29 cellular contexts compared by ENCODE assay signal in genomic region chr2:9885036-9885684, GRCh38. TPM values are rescaled to one million over a fixed set of nuclear protein-coding genes. Genes with fewer than 3 reads are reported as not detected.
DNase-seq lines count a peak whose midpoint lies in the region; ATAC-seq, FAIRE-seq and TF ChIP-seq lines count a peak whose summit lies in the region.
"Had no signal": no experiment of that assay in that cellular context is flagged by ENCODE, and none has a peak within 500 bp of the region (broad histone marks: within the 10 kb centered on the region; RNA-seq: fewer than 3 reads in every experiment).

No MANE protein-coding gene starts in this region.

- peaks cover 0 to 19% (median 11%) of the 10 kb centered on the region in 8 donors for H3K9me3 Mint-ChIP-seq in CD4-positive, alpha-beta memory T cell

- H3K4me3 ChIP-seq in HepG2 (replicated peaks in 1 of 3; ENCODE audit: insufficient read depth in 1 of 3, low read depth in 2 of 3, low read length in 3 of 3): no peak overlapping the region
- no peak overlapping the region for H3K4me3 ChIP-seq in right lobe of liver
- no peak overlapping the region for H3K4me3 ChIP-seq in astrocyte of the spinal cord (ENCODE audit: low read depth, low read length)
- H3K4me3 ChIP-seq in CD4-positive, alpha-beta memory T cell (ENCODE audit: low read length in 2 of 2): no peak overlapping the region
- H3K4me3 ChIP-seq: coronary artery, HAP-1, heart left ventricle, transverse colon had no signal

- no peak for FAIRE-seq in HepG2 (lab: Jason Lieb, UNC)
- FAIRE-seq: GM12891, small intestine had no signal

- H3K36me3 Mint-ChIP-seq in CD4-positive, alpha-beta memory T cell: peaks cover 60 to 63% of the 10 kb centered on the region in 2 donors

- H3K4me2 ChIP-seq in HepG2 (ENCODE audit: low read depth, low read length): no peak overlapping the region

- POLR2A ChIA-PET in HepG2 (lab: Yijun Ruan, JAX): interaction anchor here (0.9 kb wide), 1 partner anchor 42 kb away, joined by 4 read pairs; the partner anchor contains the start of gene TAF1B
- POLR2A ChIA-PET in CD4-positive, alpha-beta memory T cell (lab: Charles Lee; ENCODE audit: partially characterized antibody): no interaction called here

- in situ Hi-C loops in HepG2 (cut with HindIII; ENCODE audit: extremely low pct_ligation_motif_present, low pct_unique_long_range_greater_than_20kb) (no loop called here), astrocyte of the spinal cord (cut with HindIII; ENCODE audit: low sequenced_read_pairs) (no loop called here)

- BruUV-seq in HepG2 (replicated peaks; lab: Mats Ljungman, UMichigan): no TSS peak

- H3K9me3 ChIP-seq in HepG2 (ENCODE audit: low read length) (no peaks in the 10 kb centered on the region), right lobe of liver (peaks cover 0 to 5% (median 0%) of the 10 kb centered on the region in 4 donors)
- H3K9me3 ChIP-seq in CD4-positive, alpha-beta memory T cell (ENCODE audit: control insufficient read depth in 1 of 2, low read length in 2 of 2): no peaks in the 10 kb centered on the region
- H3K9me3 ChIP-seq: BE2C, HAP-1, neutrophil had no signal

- peaks cover 0 to 16% (median 10%) of the 10 kb centered on the region in 4 donors for H3K4me1 Mint-ChIP-seq in CD4-positive, alpha-beta memory T cell
- H3K4me1 Mint-ChIP-seq: activated B cell treated with CpG ODN at 0.5 μM for 24 hours had no signal

- TF ChIP-seq RAD21 in HepG2 (CRISPR knock-in tag; IDR thresholded peaks at IDR 0.05): no peak

- TF ChIP-seq CTCF in HepG2 (CRISPR knock-in tag; IDR thresholded peaks at IDR 0.05) (no peak), right lobe of liver (IDR thresholded peaks at IDR 0.05) (no peak), astrocyte of the spinal cord (IDR thresholded peaks at IDR 0.05; ENCODE audit: low read depth, low read length) (no peak)

- ATAC-seq in HepG2 (no peak), right lobe of liver (no peak)
- ATAC-seq: heart left ventricle had no signal

- no peak for TF ChIP-seq POLR2A in HepG2 (IDR thresholded peaks at IDR 0.05; ENCODE audit: insufficient read depth in 1 of 2, low read depth in 2 of 2, low read length in 2 of 2)
- TF ChIP-seq POLR2A in right lobe of liver (IDR thresholded peaks at IDR 0.05): no peak

- H3K27me3 ChIP-seq in HepG2 (ENCODE audit: control insufficient read depth in 1 of 2, insufficient read depth in 2 of 2, low read length in 2 of 2) (no peaks in the 10 kb centered on the region), right lobe of liver (no peaks in the 10 kb centered on the region)
- H3K27me3 ChIP-seq in CD4-positive, alpha-beta memory T cell (ENCODE audit: insufficient read depth, low read length): no peaks in the 10 kb centered on the region
- H3K27me3 ChIP-seq: BE2C, brain microvascular endothelial cell, heart left ventricle, neutrophil, transverse colon had no signal

- no peak overlapping the region for H3K9ac ChIP-seq in HepG2 (ENCODE audit: insufficient read depth, low read depth, low read length)

- H3K36me3 ChIP-seq in HepG2 (replicated peaks in 1 of 2; ENCODE audit: control insufficient read depth in 1 of 2, insufficient read depth in 2 of 2, low read length in 2 of 2): peaks cover 3 to 8% of the 10 kb centered on the region in 2 experiments; a peak in 4 of 5 replicates
- no peaks in the 10 kb centered on the region for H3K36me3 ChIP-seq in right lobe of liver
- H3K36me3 ChIP-seq in CD4-positive, alpha-beta memory T cell (ENCODE audit: insufficient read depth, low read length): no peaks in the 10 kb centered on the region
- H3K36me3 ChIP-seq: neutrophil had no signal

- 86% methylated on average over 4 of the region's 4 CpGs for WGBS in HepG2 (ENCODE audit: low lambda C conversion rate)
- 98% methylated on average over 4 of the region's 4 CpGs for WGBS in right lobe of liver (ENCODE audit: insufficient coverage, low coverage, low lambda C conversion rate, missing lambda C conversion rate)

- no peaks in the 10 kb centered on the region for H3K79me2 ChIP-seq in HepG2 (ENCODE audit: insufficient read depth, low read length)

- CTCF ChIA-PET in HepG2 (lab: Yijun Ruan, JAX; ENCODE audit: low intra/inter-chr PET ratio, low total read pairs): no interaction called here
- CTCF ChIA-PET in CD4-positive, alpha-beta memory T cell (lab: Charles Lee; ENCODE audit: partially characterized antibody): interaction anchor here (0.6 to 1.4 kb wide), 2 partner anchors 12 to 69 kb away, joined by 4 to 6 read pairs; no protein-coding TSS in a partner anchor

- peaks cover 16% of the 10 kb centered on the region for H3K4me1 ChIP-seq in HepG2 (ENCODE audit: insufficient read depth, low read length)
- H3K4me1 ChIP-seq in right lobe of liver: no peaks in the 10 kb centered on the region
- H3K4me1 ChIP-seq in CD4-positive, alpha-beta memory T cell (ENCODE audit: insufficient read depth, low read length): no peaks in the 10 kb centered on the region
- H3K4me1 ChIP-seq: heart left ventricle, transverse colon had no signal

- no peaks in the 10 kb centered on the region for H4K20me1 ChIP-seq in HepG2 (ENCODE audit: insufficient read depth, low read length)

- intact Hi-C loops in HepG2 (cut with micrococcal nuclease; ENCODE audit: unreplicated experiment): no loop called here
- intact Hi-C loops in right lobe of liver (cut with DNase I): no loop called here
- intact Hi-C loops in CD4-positive, alpha-beta memory T cell (cut with micrococcal nuclease): no loop called here

- no peak overlapping the region for H2AFZ ChIP-seq in HepG2 (ENCODE audit: low read length)

- H3K4me3 Mint-ChIP-seq in CD4-positive, alpha-beta memory T cell: no peak overlapping the region
- H3K4me3 Mint-ChIP-seq: activated B cell treated with CpG ODN at 0.5 μM for 24 hours; activated naive CD8-positive, alpha-beta T cell treated with anti-CD3 and anti-CD28 coated beads, Interleukin-2, amount 10 ng/mL, durations not matched to agents 7 days and 5 days; endodermal cell had no signal

- DNase-seq in HepG2 (ENCODE audit: low spot score) (no peak), right lobe of liver (no peak), astrocyte of the spinal cord (ENCODE audit: low read depth, low spot score) (peak; percentile 40), fibroblast of peridontal ligament (ENCODE audit: extremely low read depth) (peak; percentile 33), NCI-H446 (lab: John Stamatoyannopoulos, UW) (no peak), NCI-H1092 treated with DMSO at 0.1 percent for 48 hours (lab: John Stamatoyannopoulos, UW) (no peak), activated T-cell treated with anti-CD3 and anti-CD28 coated beads for 4 hours (no peak)
- no peak for DNase-seq in CD4-positive, alpha-beta memory T cell
- DNase-seq: activated B cell treated with CpG ODN at 0.5 μM for 24 hours; activated CD8-positive, alpha-beta memory T cell treated with anti-CD3 and anti-CD28 coated beads, Interleukin-2, amount 50 U/mL, for 48 hours; activated effector memory CD4-positive, alpha-beta T cell treated with anti-CD3 and anti-CD28 coated beads, Interleukin-2, amount 50 U/mL, for 16 hours; activated naive CD8-positive, alpha-beta T cell treated with anti-CD3 and anti-CD28 coated beads, Interleukin-2, amount 10 ng/mL, durations not matched to agents 7 days and 5 days; BE2C; brain microvascular endothelial cell; DMS79; endodermal cell; heart left ventricle; NCI-H1417; NCI-H2081 treated with DMSO at 0.1 percent for 48 hours; NCI-H446 treated with DMSO at 0.1 percent for 48 hours; SHP77; small intestine; stimulated activated CD4-positive, alpha-beta T cell treated with anti-CD3 and anti-CD28 coated beads, Interleukin-1b, Interleukin-23, amount 100 ng/mL, for 48 hours; SW 1271; transverse colon had no signal

- no peaks in the 10 kb centered on the region for H3K27me3 Mint-ChIP-seq in CD4-positive, alpha-beta memory T cell
- H3K27me3 Mint-ChIP-seq: activated B cell treated with CpG ODN at 0.5 μM for 24 hours; activated naive CD8-positive, alpha-beta T cell treated with anti-CD3 and anti-CD28 coated beads, Interleukin-2, amount 10 ng/mL, durations not matched to agents 7 days and 5 days had no signal

- H3K27ac ChIP-seq in HepG2 (ENCODE audit: extremely low read length, insufficient read depth, low read length) (no peak overlapping the region), right lobe of liver (no peak overlapping the region)
- no peak overlapping the region for H3K27ac ChIP-seq in CD4-positive, alpha-beta memory T cell (ENCODE audit: low read depth, low read length)
- H3K27ac ChIP-seq: brain microvascular endothelial cell, coronary artery, heart left ventricle, neutrophil, transverse colon had no signal

- H3K27ac Mint-ChIP-seq in CD4-positive, alpha-beta memory T cell: peak overlapping the region in 3 of 7 donors; percentile 8 to 63 (median 14)
- H3K27ac Mint-ChIP-seq: activated B cell treated with CpG ODN at 0.5 μM for 24 hours; activated naive CD8-positive, alpha-beta T cell treated with anti-CD3 and anti-CD28 coated beads, Interleukin-2, amount 10 ng/mL, durations not matched to agents 7 days and 5 days had no signal

- TF ChIP-seq EP300 in HepG2 (IDR thresholded peaks at IDR 0.05; ENCODE audit: low read depth in 2 of 2, low read length in 2 of 2) (no peak), HepG2 (CRISPR knock-in tag; IDR thresholded peaks at IDR 0.05; ENCODE audit: borderline replicate concordance) (no peak)

RNA-seq across cellular contexts. Expression of gene TAF1B, which starts 41.9 kb away (rescaled TPM):
- 27.7 and 34.0 TPM in 2 replicates for total RNA-seq in HepG2 (2016; rRNA removed; fragmentation: Illumina TruSeq; extraction: Trizol)
- total RNA-seq in HepG2 (2016; cell fraction: cytosol; rRNA removed; fragmentation: Illumina TruSeq; extraction: Trizol; ENCODE audit: low read depth): 6.1 and 6.8 TPM in 2 replicates
- total RNA-seq in HepG2 (2016; cell fraction: insoluble cytoplasmic fraction; rRNA removed; fragmentation: Illumina TruSeq; extraction: Trizol): 26.3 and 35.7 TPM in 2 replicates
- total RNA-seq in HepG2 (2016; cell fraction: membrane; rRNA removed; fragmentation: Illumina TruSeq; extraction: Trizol): 10.3 and 12.6 TPM in 2 replicates
- 33.1 and 35.1 TPM in 2 replicates for total RNA-seq in HepG2 (2016; cell fraction: nucleus; rRNA removed; fragmentation: Illumina TruSeq; extraction: Trizol)
- 10.7 and 13.3 TPM in 2 replicates for polyA plus RNA-seq in HepG2 (2011; rRNA removed)
- polyA plus RNA-seq in HepG2 (2011; cell fraction: cytosol; rRNA removed): 4.8 and 6.4 TPM in 2 replicates
- polyA plus RNA-seq in HepG2 (2011; cell fraction: nucleus; rRNA removed): 6.6 and 9.5 TPM in 2 replicates
- polyA plus RNA-seq in HepG2 (2012): 8.9 and 14.8 TPM in 2 replicates
- 3.0 and 3.3 TPM in 2 replicates for polyA plus RNA-seq in HepG2 (2016; cell fraction: cytosol; fragmentation: Illumina TruSeq; extraction: Trizol; ENCODE audit: low read depth)
- 30.6 and 33.2 TPM in 2 replicates for polyA plus RNA-seq in HepG2 (2016; cell fraction: insoluble cytoplasmic fraction; fragmentation: Illumina TruSeq; extraction: Trizol; ENCODE audit: low read depth)
- polyA plus RNA-seq in HepG2 (2016; cell fraction: membrane; fragmentation: Illumina TruSeq; extraction: Trizol; ENCODE audit: low read depth): 4.6 and 6.3 TPM in 2 replicates
- polyA plus RNA-seq in HepG2 (2016; cell fraction: nucleus; fragmentation: Illumina TruSeq; extraction: Trizol; ENCODE audit: insufficient read depth, low read depth): 20.1 and 24.0 TPM in 2 replicates
- 9.4 and 16.3 TPM in 2 replicates for polyA minus RNA-seq in HepG2 (2011; rRNA and poly(A)+ RNA removed; ENCODE audit: low replicate concordance)
- polyA minus RNA-seq in HepG2 (2011; cell fraction: cytosol; rRNA and poly(A)+ RNA removed): 14.0 and 16.2 TPM in 2 replicates
- 90.8 and 101 TPM in 2 replicates for polyA minus RNA-seq in HepG2 (2011; cell fraction: nucleus; rRNA and poly(A)+ RNA removed)
- 1 to 10 TPM; 4.8 to 8.1 (median 6.6) TPM for total RNA-seq in right lobe of liver
- total RNA-seq in CD4-positive, alpha-beta memory T cell: 10 to 100 TPM; 23.5 to 23.9 TPM
- polyA plus RNA-seq in CD4-positive, alpha-beta memory T cell: 10 to 100 TPM in 1 of 2 donors, 1 to 10 TPM in 1; 4.1 to 12.2 TPM

Comparison
In these comparisons a context has a peak if more than half of its experiments do, and no peak if none do; other contexts are left out.
1. DNase-seq: peak in astrocyte of the spinal cord (single experiment) and fibroblast of peridontal ligament (single experiment); none in HepG2 (single experiment), right lobe of liver (0 of 3), NCI-H446 (0 of 2), CD4-positive, alpha-beta memory T cell (0 of 5), NCI-H1092 treated with DMSO at 0.1 percent for 48 hours (single experiment) and activated T-cell treated with anti-CD3 and anti-CD28 coated beads for 4 hours (single experiment).